In genomic region chr11:129192150-129192549, GRCh38 we compare ENCODE assay signal across 12 cellular contexts. TPM values are rescaled to one million over a fixed set of nuclear protein-coding genes. Genes with fewer than 3 reads are reported as not detected.
DNase-seq lines count a peak whose midpoint lies in the region; ATAC-seq and TF ChIP-seq lines count a peak whose summit lies in the region.
"Had no signal": no experiment of that assay in that cellular context is flagged by ENCODE, and none has a peak within 500 bp of the region (broad histone marks: within the 10 kb centered on the region; RNA-seq: fewer than 3 reads in every experiment).

Gene ARHGAP32, minus strand, starts transcription at chr11:129192325. Its CDS starts 127 bp downstream, at chr11:129192198.

- H3K4me1 ChIP-seq in breast epithelium, result peaks cover 0 to 26% of the 10 kb centered on the region in 2 donors
- H3K4me1 ChIP-seq in lower lobe of right lung, result peaks cover 28% of the 10 kb centered on the region

- TF ChIP-seq CTCF in breast epithelium (IDR thresholded peaks at IDR 0.05) (peak in 1 of 3 donors; percentile 13), lower lobe of right lung (IDR thresholded peaks at IDR 0.05) (no peak), type B pancreatic cell (conservative IDR thresholded peaks at IDR 0.05) (no peak)

- H3K36me3 ChIP-seq in breast epithelium (no peaks in the 10 kb centered on the region), lower lobe of right lung (no peaks in the 10 kb centered on the region)

- ATAC-seq in lower lobe of right lung, result peak; percentile 42 to 74
- no peak for ATAC-seq in HG03175 (IDR thresholded peaks at IDR 0.05; ENCODE audit: unreplicated experiment)
- no peak for ATAC-seq in GM21528 (IDR thresholded peaks at IDR 0.05; ENCODE audit: low FRiP score, unreplicated experiment)

- no peak within 1 kb of the TSS for H3K4me3 Mint-ChIP-seq in activated CD4-positive, alpha-beta memory T cell treated with anti-CD3 and anti-CD28 coated beads for 36 hours
- no peak within 1 kb of the TSS for H3K4me3 Mint-ChIP-seq in activated CD4-positive, alpha-beta memory T cell treated with anti-CD3 and anti-CD28 coated beads, Interleukin-2, amount 10 ng/mL, durations not matched to agents 7 days and 5 days
- no peak within 1 kb of the TSS for H3K4me3 Mint-ChIP-seq in type B pancreatic cell

- no peak within 1 kb of the TSS for H3K27ac Mint-ChIP-seq in activated CD4-positive, alpha-beta memory T cell treated with anti-CD3 and anti-CD28 coated beads for 36 hours
- no peak within 1 kb of the TSS for H3K27ac Mint-ChIP-seq in activated CD4-positive, alpha-beta memory T cell treated with anti-CD3 and anti-CD28 coated beads, Interleukin-2, amount 10 ng/mL, durations not matched to agents 7 days and 5 days
- no peak within 1 kb of the TSS for H3K27ac Mint-ChIP-seq in type B pancreatic cell

- H3K9me3 ChIP-seq in breast epithelium, result no peaks in the 10 kb centered on the region
- no peaks in the 10 kb centered on the region for H3K9me3 ChIP-seq in lower lobe of right lung

- H3K9me3 Mint-ChIP-seq in activated CD4-positive, alpha-beta memory T cell treated with anti-CD3 and anti-CD28 coated beads for 36 hours, result no peaks in the 10 kb centered on the region
- peaks cover 2% of the 10 kb centered on the region for H3K9me3 Mint-ChIP-seq in activated CD4-positive, alpha-beta memory T cell treated with anti-CD3 and anti-CD28 coated beads, Interleukin-2, amount 10 ng/mL, durations not matched to agents 7 days and 5 days
- H3K9me3 Mint-ChIP-seq in type B pancreatic cell, result no peaks in the 10 kb centered on the region

- intact Hi-C loops in activated CD4-positive, alpha-beta memory T cell treated with anti-CD3 and anti-CD28 coated beads for 36 hours (cut with micrococcal nuclease), result no loop called here
- intact Hi-C loops in breast epithelium (cut with DNase I; ENCODE audit: low total_unique reads), result no loop called here
- intact Hi-C loops in lower lobe of right lung (cut with DNase I), result no loop called here

- H3K27ac ChIP-seq in breast epithelium, result peak within 1 kb of the TSS; percentile 34 to 42
- no peak within 1 kb of the TSS for H3K27ac ChIP-seq in lower lobe of right lung
- H3K27ac ChIP-seq in substantia nigra (ENCODE audit: low read depth, low read length, poor library complexity, severe bottlenecking), result no peak within 1 kb of the TSS

- H3K4me3 ChIP-seq in breast epithelium, result no peak within 1 kb of the TSS
- no peak within 1 kb of the TSS for H3K4me3 ChIP-seq in lower lobe of right lung
- H3K4me3 ChIP-seq: GM23248 had no signal

- CTCF ChIA-PET in activated CD4-positive, alpha-beta memory T cell treated with anti-CD3 and anti-CD28 coated beads for 36 hours (lab: Charles Lee), result no interaction called here
- CTCF ChIA-PET in activated CD4-positive, alpha-beta memory T cell treated with anti-CD3 and anti-CD28 coated beads, Interleukin-2, amount 10 ng/mL, durations not matched to agents 7 days and 5 days (lab: Charles Lee), result no interaction called here

- peak; percentile 12 for DNase-seq in activated CD4-positive, alpha-beta memory T cell treated with anti-CD3 and anti-CD28 coated beads for 36 hours
- no peak for DNase-seq in activated CD4-positive, alpha-beta memory T cell treated with anti-CD3 and anti-CD28 coated beads, Interleukin-2, amount 10 ng/mL, durations not matched to agents 7 days and 5 days
- DNase-seq in breast epithelium (ENCODE audit: low spot score in 2 of 2) (no peak), lower lobe of right lung (no peak), type B pancreatic cell (ENCODE audit: extremely low spot score, unreplicated experiment) (no peak), substantia nigra (lab: John Stamatoyannopoulos, UW) (no peak)
- DNase-seq: activated CD4-positive, alpha-beta T cell treated with anti-CD3 and anti-CD28 coated beads, Interleukin-2, amount 50 U/mL, for 1 hour; caudate nucleus; GM23248; NCI-H774 had no signal

- no peaks in the 10 kb centered on the region for H3K4me1 Mint-ChIP-seq in activated CD4-positive, alpha-beta memory T cell treated with anti-CD3 and anti-CD28 coated beads for 36 hours (ENCODE audit: low read depth)
- no peaks in the 10 kb centered on the region for H3K4me1 Mint-ChIP-seq in activated CD4-positive, alpha-beta memory T cell treated with anti-CD3 and anti-CD28 coated beads, Interleukin-2, amount 10 ng/mL, durations not matched to agents 7 days and 5 days
- H3K4me1 Mint-ChIP-seq in type B pancreatic cell (ENCODE audit: unreplicated experiment), result peaks cover 13% of the 10 kb centered on the region

- no peak for TF ChIP-seq POLR2A in breast epithelium (IDR thresholded peaks at IDR 0.05)

- H3K27me3 ChIP-seq in breast epithelium, result no peaks in the 10 kb centered on the region
- H3K27me3 ChIP-seq in lower lobe of right lung (ENCODE audit: low read depth), result no peaks in the 10 kb centered on the region

- H3K36me3 Mint-ChIP-seq in activated CD4-positive, alpha-beta memory T cell treated with anti-CD3 and anti-CD28 coated beads for 36 hours, result no peaks in the 10 kb centered on the region
- no peaks in the 10 kb centered on the region for H3K36me3 Mint-ChIP-seq in activated CD4-positive, alpha-beta memory T cell treated with anti-CD3 and anti-CD28 coated beads, Interleukin-2, amount 10 ng/mL, durations not matched to agents 7 days and 5 days (ENCODE audit: low read depth)
- peaks cover 5% of the 10 kb centered on the region for H3K36me3 Mint-ChIP-seq in type B pancreatic cell

- H3K27me3 Mint-ChIP-seq in activated CD4-positive, alpha-beta memory T cell treated with anti-CD3 and anti-CD28 coated beads for 36 hours, result no peaks in the 10 kb centered on the region
- no peaks in the 10 kb centered on the region for H3K27me3 Mint-ChIP-seq in activated CD4-positive, alpha-beta memory T cell treated with anti-CD3 and anti-CD28 coated beads, Interleukin-2, amount 10 ng/mL, durations not matched to agents 7 days and 5 days
- H3K27me3 Mint-ChIP-seq in type B pancreatic cell, result no peaks in the 10 kb centered on the region

- POLR2A ChIA-PET in activated CD4-positive, alpha-beta memory T cell treated with anti-CD3 and anti-CD28 coated beads for 36 hours (lab: Charles Lee), result no interaction called here
- POLR2A ChIA-PET in activated CD4-positive, alpha-beta memory T cell treated with anti-CD3 and anti-CD28 coated beads, Interleukin-2, amount 10 ng/mL, durations not matched to agents 7 days and 5 days (lab: Charles Lee), result no interaction called here

RNA-seq across cellular contexts. Expression of gene ARHGAP32, which starts in this region (rescaled TPM):
- 1 to 10 TPM; 3.7 to 4.3 TPM for total RNA-seq in activated CD4-positive, alpha-beta memory T cell treated with anti-CD3 and anti-CD28 coated beads for 36 hours
- 1 to 10 TPM; 1.3 to 1.7 TPM for total RNA-seq in activated CD4-positive, alpha-beta memory T cell treated with anti-CD3 and anti-CD28 coated beads, Interleukin-2, amount 10 ng/mL, durations not matched to agents 7 days and 5 days
- total RNA-seq in breast epithelium (10 to 100 TPM; 19.8 to 56.6 (median 37.4) TPM), lower lobe of right lung (27.9 TPM), type B pancreatic cell (ENCODE audit: low replicate concordance) (41.6 and 50.7 TPM in 2 replicates)

Comparison
In these comparisons a context has a peak if more than half of its experiments do, and no peak if none do; other contexts are left out.
1. H3K27ac ChIP-seq: peak in breast epithelium (2 of 2); none in lower lobe of right lung (single experiment) and substantia nigra (single experiment).
2. ATAC-seq: peak in lower lobe of right lung (2 of 2); none in HG03175 (single experiment) and GM21528 (single experiment).